In genomic region chr1:20366766-20367602, GRCh38 we compare ENCODE assay signal across 8 cellular contexts.
DNase-seq lines count a peak whose midpoint lies in the region; ATAC-seq and TF ChIP-seq lines count a peak whose summit lies in the region.

No MANE protein-coding gene starts in this region.

- peaks cover 0 to 18% (median 5%) of the 10 kb centered on the region in 12 donors for H3K4me1 ChIP-seq in heart left ventricle

- H3K4me1 Mint-ChIP-seq in T-helper 17 cell, result peaks cover 12% of the 10 kb centered on the region

- H3K36me3 Mint-ChIP-seq in T-helper 17 cell (ENCODE audit: low read depth), result peaks cover 11% of the 10 kb centered on the region

- 2 to 4% (median 4%) methylated on average over 39 to 42 of the region's 42 CpGs for WGBS in heart left ventricle, 4 donors

- peaks cover 6 to 79% (median 32%) of the 10 kb centered on the region in 9 donors for H3K27me3 ChIP-seq in heart left ventricle

- H3K27me3 Mint-ChIP-seq in T-helper 17 cell, result peaks cover 71% of the 10 kb centered on the region

- peak; percentile 23 for DNase-seq in stimulated activated CD4-positive, alpha-beta T cell treated with anti-CD3 and anti-CD28 coated beads, Interleukin-12 subunit alpha, Interleukin-12 subunit beta, amount 100 ng/mL, for 4 hours
- no peak for DNase-seq in stimulated activated CD4-positive, alpha-beta T cell treated with anti-CD3 and anti-CD28 coated beads, Interleukin-2, amount 100 ng/mL, for 48 hours
- DNase-seq in T-helper 17 cell (no peak), heart left ventricle (peak in 4 of 5 donors; percentile 32 to 65 (median 49)), putamen (ENCODE audit: low spot score) (peak; percentile 42), NCI-H1694 treated with DMSO at 0.1 percent for 48 hours (lab: John Stamatoyannopoulos, UW) (no peak), activated gamma-delta T cell (lab: John Stamatoyannopoulos, UW) (no peak), NOMO-1 treated with dmso at 0.1 percent for 144 hours (lab: John Stamatoyannopoulos, UW; ENCODE audit: unreplicated experiment) (no peak)

- intact Hi-C loops in heart left ventricle (cut with DNase I), result loop anchor here in 5 of 10 donors (5.0 to 10.0 kb wide), 5 partner anchors 102 to 152 kb away; no protein-coding TSS in a partner anchor

- TF ChIP-seq POLR2A in heart left ventricle (IDR thresholded peaks at IDR 0.05), result no peak

- H3K36me3 ChIP-seq in heart left ventricle, result no peaks in the 10 kb centered on the region

- H3K4me3 Mint-ChIP-seq in T-helper 17 cell, result peak overlapping the region; percentile 73

- H3K9me3 ChIP-seq in T-helper 17 cell (ENCODE audit: control insufficient read depth, low read length, poor library complexity, severe bottlenecking), result no peaks in the 10 kb centered on the region
- no peaks in the 10 kb centered on the region for H3K9me3 ChIP-seq in heart left ventricle

- ATAC-seq in T-helper 17 cell (no peak), heart left ventricle (peak; percentile 32 to 88 (median 76))

- peak overlapping the region; percentile 11 to 51 (median 42) for H3K4me3 ChIP-seq in heart left ventricle

- H3K27ac Mint-ChIP-seq in T-helper 17 cell, result no peak overlapping the region

- peak in 11 of 12 donors; percentile 21 to 58 (median 47) for TF ChIP-seq CTCF in heart left ventricle (IDR thresholded peaks at IDR 0.05)

- H3K27ac ChIP-seq in heart left ventricle, result peak overlapping the region in 2 of 12 donors; percentile 39 to 48

Comparison
In these comparisons a context has a peak if more than half of its experiments do, and no peak if none do; other contexts are left out.
1. DNase-seq: peak in stimulated activated CD4-positive, alpha-beta T cell treated with anti-CD3 and anti-CD28 coated beads, Interleukin-12 subunit alpha, Interleukin-12 subunit beta, amount 100 ng/mL, for 4 hours (single experiment), heart left ventricle (4 of 5) and putamen (single experiment); none in stimulated activated CD4-positive, alpha-beta T cell treated with anti-CD3 and anti-CD28 coated beads, Interleukin-2, amount 100 ng/mL, for 48 hours (0 of 2), T-helper 17 cell (0 of 3), NCI-H1694 treated with DMSO at 0.1 percent for 48 hours (single experiment), activated gamma-delta T cell (single experiment) and NOMO-1 treated with dmso at 0.1 percent for 144 hours (single experiment).